In genomic region chr2:86017901-86018896, GRCh38 we compare ENCODE assay signal across 11 cellular contexts.
DNase-seq lines count a peak whose midpoint lies in the region; ATAC-seq and TF ChIP-seq lines count a peak whose summit lies in the region.
"Had no signal": no experiment of that assay in that cellular context is flagged by ENCODE, and none has a peak within 500 bp of the region (broad histone marks: within the 10 kb centered on the region; RNA-seq: fewer than 3 reads in every experiment).

No MANE protein-coding gene starts in this region.

- WGBS in body of pancreas, 2 donors, result 61 to 68% methylated on average over 18 to 22 of the region's 22 CpGs

- no peak for DNase-seq in natural killer cell treated with Interleukin-12 subunit alpha and Interleukin-12 subunit beta and Interleukin-15 and Interleukin-18, amount 100 ng/mL, for 72 hours (ENCODE audit: low spot score)
- DNase-seq in natural killer cell (no peak), body of pancreas (peak; percentile 89 to 98 (median 93)), lung microvascular endothelial cell (ENCODE audit: low read depth in 2 of 2) (peak; percentile 82), glutamatergic neuron (no peak), GF-D8 (lab: John Stamatoyannopoulos, UW) (no peak), MV-4-11 (lab: John Stamatoyannopoulos, UW) (no peak)
- DNase-seq: activated CD8-positive, alpha-beta memory T cell treated with anti-CD3 and anti-CD28 coated beads for 24 hours; central memory CD4-positive, alpha-beta T cell had no signal

- peak overlapping the region in 2 of 4 donors; percentile 23 to 31 for H3K27ac ChIP-seq in body of pancreas

- H3K27me3 ChIP-seq in body of pancreas, result no peaks in the 10 kb centered on the region

- H3K9me3 Mint-ChIP-seq in natural killer cell treated with Interleukin-12 subunit alpha and Interleukin-12 subunit beta and Interleukin-15 and Interleukin-18, amount 100 ng/mL, for 72 hours, result peaks cover 5% of the 10 kb centered on the region
- H3K9me3 Mint-ChIP-seq in natural killer cell (peaks cover 2 to 4% of the 10 kb centered on the region in 2 donors), glutamatergic neuron (ENCODE audit: unreplicated experiment) (peaks cover 12% of the 10 kb centered on the region)

- H3K4me1 Mint-ChIP-seq in natural killer cell treated with Interleukin-12 subunit alpha and Interleukin-12 subunit beta and Interleukin-15 and Interleukin-18, amount 100 ng/mL, for 72 hours (ENCODE audit: low read depth in 2 of 2), result peaks cover 0 to 6% of the 10 kb centered on the region in 2 donors
- peaks cover 7 to 8% of the 10 kb centered on the region in 2 donors for H3K4me1 Mint-ChIP-seq in natural killer cell
- H3K4me1 Mint-ChIP-seq in glutamatergic neuron (ENCODE audit: low read depth, unreplicated experiment), result no peaks in the 10 kb centered on the region

- no peaks in the 10 kb centered on the region for H3K27me3 Mint-ChIP-seq in natural killer cell treated with Interleukin-12 subunit alpha and Interleukin-12 subunit beta and Interleukin-15 and Interleukin-18, amount 100 ng/mL, for 72 hours
- H3K27me3 Mint-ChIP-seq in natural killer cell (ENCODE audit: low read depth in 2 of 2) (no peaks in the 10 kb centered on the region), glutamatergic neuron (ENCODE audit: unreplicated experiment) (peaks cover 4% of the 10 kb centered on the region)

- H3K4me3 ChIP-seq in body of pancreas, result no peak overlapping the region
- H3K4me3 ChIP-seq: skin epidermis had no signal

- H3K4me3 Mint-ChIP-seq in natural killer cell treated with Interleukin-12 subunit alpha and Interleukin-12 subunit beta and Interleukin-15 and Interleukin-18, amount 100 ng/mL, for 72 hours, result peak overlapping the region; percentile 48
- no peak overlapping the region for H3K4me3 Mint-ChIP-seq in natural killer cell
- no peak overlapping the region for H3K4me3 Mint-ChIP-seq in glutamatergic neuron (ENCODE audit: unreplicated experiment)

- H3K36me3 Mint-ChIP-seq in natural killer cell treated with Interleukin-12 subunit alpha and Interleukin-12 subunit beta and Interleukin-15 and Interleukin-18, amount 100 ng/mL, for 72 hours, result peaks cover 14% of the 10 kb centered on the region
- H3K36me3 Mint-ChIP-seq in natural killer cell (peaks cover 6% of the 10 kb centered on the region), glutamatergic neuron (ENCODE audit: unreplicated experiment) (peaks cover 14% of the 10 kb centered on the region)

- peak in 1 of 2 donors; percentile 45 for ATAC-seq in natural killer cell treated with Interleukin-12 subunit alpha and Interleukin-12 subunit beta and Interleukin-15 and Interleukin-18, amount 100 ng/mL, for 72 hours
- ATAC-seq in natural killer cell (no peak), body of pancreas (peak; percentile 94), GM18502 (IDR thresholded peaks at IDR 0.05; ENCODE audit: poor library complexity, unreplicated experiment) (no peak)

- TF ChIP-seq POLR2A in body of pancreas (IDR thresholded peaks at IDR 0.05), result no peak

- H3K4me1 ChIP-seq in body of pancreas, result peaks cover 15% of the 10 kb centered on the region

- H3K36me3 ChIP-seq in body of pancreas (replicated peaks in 1 of 2; ENCODE audit: insufficient read depth in 1 of 2, low read depth in 2 of 2), result no peaks in the 10 kb centered on the region

- intact Hi-C loops in natural killer cell (cut with micrococcal nuclease), result no loop called here
- intact Hi-C loops in body of pancreas (cut with DNase I), result no loop called here

- H3K9me3 ChIP-seq in body of pancreas, result peaks cover 0 to 4% (median 0%) of the 10 kb centered on the region in 3 donors

- TF ChIP-seq CTCF in natural killer cell (IDR thresholded peaks at IDR 0.05), result no peak
- TF ChIP-seq CTCF in body of pancreas (IDR thresholded peaks at IDR 0.05), result peak in 1 of 7 experiments; percentile 4
- no peak for TF ChIP-seq CTCF in glutamatergic neuron (IDR thresholded peaks at IDR 0.05; ENCODE audit: partially characterized antibody, unreplicated experiment)

- peak overlapping the region; percentile 32 to 62 for H3K27ac Mint-ChIP-seq in natural killer cell treated with Interleukin-12 subunit alpha and Interleukin-12 subunit beta and Interleukin-15 and Interleukin-18, amount 100 ng/mL, for 72 hours
- H3K27ac Mint-ChIP-seq in natural killer cell, result peak overlapping the region in 1 of 2 donors; percentile 37
- no peak overlapping the region for H3K27ac Mint-ChIP-seq in glutamatergic neuron (ENCODE audit: unreplicated experiment)

Comparison
In these comparisons a context has a peak if more than half of its experiments do, and no peak if none do; other contexts are left out.
1. DNase-seq: peak in body of pancreas (4 of 4) and lung microvascular endothelial cell (2 of 2); none in natural killer cell treated with Interleukin-12 subunit alpha and Interleukin-12 subunit beta and Interleukin-15 and Interleukin-18, amount 100 ng/mL, for 72 hours (single experiment), natural killer cell (single experiment), glutamatergic neuron (single experiment), GF-D8 (single experiment) and MV-4-11 (single experiment).